Comparison of ENCODE assay signal across 7 cellular contexts in the genomic region with DNA sequence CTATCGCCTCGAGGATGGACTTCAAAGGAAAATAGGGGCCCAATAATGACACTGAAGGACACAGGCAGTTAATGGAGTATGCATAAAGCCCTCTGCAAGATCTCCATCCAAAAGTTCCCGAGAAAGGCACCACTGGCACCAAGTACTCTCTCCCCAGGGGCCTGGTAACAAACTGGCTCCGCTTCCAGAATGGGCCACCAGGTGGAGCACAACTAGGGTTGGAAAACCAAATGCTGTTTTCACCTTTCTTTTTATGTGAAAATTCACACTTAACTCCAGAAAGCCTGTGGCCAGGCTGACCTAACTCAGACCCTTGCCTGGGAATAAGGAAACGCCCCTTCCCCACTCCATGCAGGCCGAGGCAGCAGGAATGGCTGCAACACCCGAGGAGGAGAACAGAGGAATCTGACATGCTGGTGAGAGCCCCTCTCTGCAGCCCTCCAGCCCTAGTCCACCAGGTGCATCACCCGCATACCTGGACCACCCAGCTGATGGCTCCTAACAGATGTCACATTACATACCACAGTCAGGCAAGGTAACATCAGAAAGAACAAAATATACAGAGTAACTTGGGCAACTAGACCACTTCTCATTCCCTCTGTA. TPM values are rescaled to one million over a fixed set of nuclear protein-coding genes. Genes with fewer than 3 reads are reported as not detected.
DNase-seq lines count a peak whose midpoint lies in the region; ATAC-seq, FAIRE-seq and TF ChIP-seq lines count a peak whose summit lies in the region.

No MANE protein-coding gene starts in this region.

- no peaks in the 10 kb centered on the region for H3K27me3 ChIP-seq in HepG2 (ENCODE audit: control insufficient read depth in 1 of 2, insufficient read depth in 2 of 2, low read length in 2 of 2)

- no peak overlapping the region for H3K27ac ChIP-seq in HepG2 (ENCODE audit: extremely low read length, insufficient read depth, low read length)

- no peak overlapping the region for H3K4me2 ChIP-seq in HepG2 (ENCODE audit: low read depth, low read length)

- TF ChIP-seq RAD21 in HepG2 (CRISPR knock-in tag; IDR thresholded peaks at IDR 0.05): 0 out of 2 replicates have a peak, but pooled peaks have one; percentile 28

- POLR2A ChIA-PET in HepG2 (lab: Yijun Ruan, JAX): no interaction called here

- peak; percentile 62 for DNase-seq in NB4 (ENCODE audit: low read depth)
- peak; percentile 70 to 78 for DNase-seq in activated CD4-positive, alpha-beta T cell treated with anti-CD3 and anti-CD28 coated beads for 24 hours (ENCODE audit: low read depth in 2 of 2)
- DNase-seq in choroid plexus epithelial cell (ENCODE audit: low read depth): peak; percentile 65
- DNase-seq in HepG2 (ENCODE audit: low spot score): peak; percentile 10
- peak; percentile 58 for DNase-seq in stimulated activated CD8-positive, alpha-beta memory T cell treated with anti-CD3 and anti-CD28 coated beads, Interleukin-12 subunit alpha, Interleukin-12 subunit beta, amount 100 ng/mL, for 1 hour (ENCODE audit: low read depth)

- CTCF ChIA-PET in HepG2 (lab: Yijun Ruan, JAX; ENCODE audit: low intra/inter-chr PET ratio, low total read pairs): interaction anchor here (1.1 to 2.3 kb wide), 2 partner anchors 255 to 258 kb away, joined by 5 to 16 read pairs; no protein-coding TSS in a partner anchor

- H4K20me1 ChIP-seq in HepG2 (ENCODE audit: insufficient read depth, low read length): peaks cover 15% of the 10 kb centered on the region; the same call in 1 of the 2 replicates

- TF ChIP-seq CTCF in GM12801 (IDR thresholded peaks at IDR 0.05; ENCODE audit: extremely low read depth, insufficient read length) (peak; percentile 51), NB4 (IDR thresholded peaks at IDR 0.05; ENCODE audit: low read depth, low read length) (peak; percentile 87), choroid plexus epithelial cell (conservative IDR thresholded peaks at IDR 0.05; ENCODE audit: low read depth, low read length) (peak; percentile 96), HepG2 (CRISPR knock-in tag; IDR thresholded peaks at IDR 0.05) (peak; percentile 76)

- peak; percentile 77 for ATAC-seq in HepG2
- ATAC-seq in GM21360 (IDR thresholded peaks at IDR 0.05; ENCODE audit: unreplicated experiment): no peak

- BruUV-seq in HepG2 (replicated peaks; lab: Mats Ljungman, UMichigan): no TSS peak

- no peak overlapping the region for H3K9ac ChIP-seq in HepG2 (ENCODE audit: insufficient read depth, low read depth, low read length)

- TF ChIP-seq POLR2A in NB4 (IDR thresholded peaks at IDR 0.05; ENCODE audit: extremely low read depth, insufficient read length) (no peak), HepG2 (IDR thresholded peaks at IDR 0.05; ENCODE audit: insufficient read depth in 1 of 2, low read depth in 2 of 2, low read length in 2 of 2) (no peak)

- no peak overlapping the region for H3K4me3 ChIP-seq in NB4 (ENCODE audit: low read depth, low read length)
- H3K4me3 ChIP-seq in choroid plexus epithelial cell (ENCODE audit: low read depth, low read length): no peak overlapping the region
- H3K4me3 ChIP-seq in HepG2 (replicated peaks in 1 of 3; ENCODE audit: insufficient read depth in 1 of 3, low read depth in 2 of 3, low read length in 3 of 3): no peak overlapping the region

- no peak overlapping the region for H2AFZ ChIP-seq in HepG2 (ENCODE audit: low read length)

- in situ Hi-C loops in HepG2 (cut with HindIII; ENCODE audit: extremely low pct_ligation_motif_present, low pct_unique_long_range_greater_than_20kb): loop anchor here (10.0 kb wide), 1 partner anchor 260 kb away; no protein-coding TSS in a partner anchor

- WGBS in HepG2 (ENCODE audit: low lambda C conversion rate): 43% methylated on average over 7 of the region's 8 CpGs

- intact Hi-C loops in HepG2 (cut with micrococcal nuclease; ENCODE audit: unreplicated experiment): loop anchor here (2.0 kb wide), 2 partner anchors 42 to 258 kb away; a partner anchor contains a TSS

- H3K4me1 ChIP-seq in HepG2 (ENCODE audit: insufficient read depth, low read length): no peaks in the 10 kb centered on the region

- no peaks in the 10 kb centered on the region for H3K9me3 ChIP-seq in HepG2 (ENCODE audit: low read length)

- peak; percentile 40 for FAIRE-seq in HepG2 (lab: Jason Lieb, UNC)

- peaks cover 14% of the 10 kb centered on the region for H3K79me2 ChIP-seq in HepG2 (ENCODE audit: insufficient read depth, low read length)

- TF ChIP-seq EP300 in HepG2 (IDR thresholded peaks at IDR 0.05; ENCODE audit: low read depth in 2 of 2, low read length in 2 of 2) (no peak), HepG2 (CRISPR knock-in tag; IDR thresholded peaks at IDR 0.05; ENCODE audit: borderline replicate concordance) (no peak)

- peaks cover 0 to 3% of the 10 kb centered on the region in 2 experiments; a peak in 3 of 5 replicates for H3K36me3 ChIP-seq in HepG2 (replicated peaks in 1 of 2; ENCODE audit: control insufficient read depth in 1 of 2, insufficient read depth in 2 of 2, low read length in 2 of 2)

TF ChIP-seq in HepG2, 621 proteins besides CTCF, POLR2A, EP300 and RAD21:
- TF ChIP-seq MAZ (IDR thresholded peaks at IDR 0.05; ENCODE audit: borderline replicate concordance, low read depth, low read length) (no peak), MAZ (CRISPR knock-in tag; IDR thresholded peaks at IDR 0.05; ENCODE audit: low read depth) (no peak), ZNF33A (CRISPR knock-in tag; IDR thresholded peaks at IDR 0.05; ENCODE audit: borderline replicate concordance) (no peak), SAP130 (CRISPR knock-in tag; IDR thresholded peaks at IDR 0.05; ENCODE audit: low read depth) (0 out of 2 replicates have a peak, but pooled peaks have one; percentile 12), MXI1 (IDR thresholded peaks at IDR 0.05; ENCODE audit: borderline replicate concordance, low read depth, low read length) (peak; percentile 20; the same call in 1 of the 3 replicates), ZNF660 (CRISPR knock-in tag; IDR thresholded peaks at IDR 0.05; ENCODE audit: borderline replicate concordance, low read depth) (no peak), STAG1 (CRISPR knock-in tag; IDR thresholded peaks at IDR 0.05) (peak; percentile 61), SMC3 (IDR thresholded peaks at IDR 0.05; ENCODE audit: low read length) (peak; percentile 81), RFX3 (CRISPR knock-in tag; IDR thresholded peaks at IDR 0.05) (no peak)
- TF ChIP-seq, protein P1, sequence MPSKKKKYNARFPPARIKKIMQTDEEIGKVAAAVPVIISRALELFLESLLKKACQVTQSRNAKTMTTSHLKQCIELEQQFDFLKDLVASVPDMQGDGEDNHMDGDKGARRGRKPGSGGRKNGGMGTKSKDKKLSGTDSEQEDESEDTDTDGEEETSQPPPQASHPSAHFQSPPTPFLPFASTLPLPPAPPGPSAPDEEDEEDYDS (CRISPR knock-in tag; IDR thresholded peaks at IDR 0.05): no peak

RNA-seq across cellular contexts. Expression of a gene that starts 42.8 kb away (rescaled TPM):
- total RNA-seq in HepG2 (2016; rRNA removed; fragmentation: Illumina TruSeq; extraction: Trizol): 10.2 and 12.4 TPM in 2 replicates
- total RNA-seq in HepG2 (2016; cell fraction: cytosol; rRNA removed; fragmentation: Illumina TruSeq; extraction: Trizol; ENCODE audit: low read depth): 177 and 181 TPM in 2 replicates
- total RNA-seq in HepG2 (2016; cell fraction: insoluble cytoplasmic fraction; rRNA removed; fragmentation: Illumina TruSeq; extraction: Trizol): 8.9 and 16.6 TPM in 2 replicates
- total RNA-seq in HepG2 (2016; cell fraction: membrane; rRNA removed; fragmentation: Illumina TruSeq; extraction: Trizol): 41.6 and 42.6 TPM in 2 replicates
- total RNA-seq in HepG2 (2016; cell fraction: nucleus; rRNA removed; fragmentation: Illumina TruSeq; extraction: Trizol): 13.3 and 18.1 TPM in 2 replicates
- 3.8 and 4.1 TPM in 2 replicates for polyA plus RNA-seq in HepG2 (2011; rRNA removed)
- polyA plus RNA-seq in HepG2 (2011; cell fraction: cytosol; rRNA removed): 4.6 and 6.9 TPM in 2 replicates
- polyA plus RNA-seq in HepG2 (2011; cell fraction: nucleus; rRNA removed): 5.7 and 6.6 TPM in 2 replicates
- polyA plus RNA-seq in HepG2 (2012): 6.8 and 8.3 TPM in 2 replicates
- polyA plus RNA-seq in HepG2 (2016; cell fraction: cytosol; fragmentation: Illumina TruSeq; extraction: Trizol; ENCODE audit: low read depth): 0.67 and 0.97 TPM in 2 replicates
- 8.6 and 9.1 TPM in 2 replicates for polyA plus RNA-seq in HepG2 (2016; cell fraction: insoluble cytoplasmic fraction; fragmentation: Illumina TruSeq; extraction: Trizol; ENCODE audit: low read depth)
- 2.4 and 2.5 TPM in 2 replicates for polyA plus RNA-seq in HepG2 (2016; cell fraction: membrane; fragmentation: Illumina TruSeq; extraction: Trizol; ENCODE audit: low read depth)
- polyA plus RNA-seq in HepG2 (2016; cell fraction: nucleus; fragmentation: Illumina TruSeq; extraction: Trizol; ENCODE audit: insufficient read depth, low read depth): 13.6 and 16.2 TPM in 2 replicates
- polyA minus RNA-seq in HepG2 (2011; rRNA and poly(A)+ RNA removed; ENCODE audit: low replicate concordance): 13.5 and 58.6 TPM in 2 replicates
- polyA minus RNA-seq in HepG2 (2011; cell fraction: cytosol; rRNA and poly(A)+ RNA removed): 18.0 and 25.6 TPM in 2 replicates
- 10.9 and 12.2 TPM in 2 replicates for polyA minus RNA-seq in HepG2 (2011; cell fraction: nucleus; rRNA and poly(A)+ RNA removed)

Comparison
In these comparisons a context has a peak if more than half of its experiments do, and no peak if none do; other contexts are left out.
1. DNase-seq: peak in every context shown above with its lines; median percentile 74 in activated CD4-positive, alpha-beta T cell treated with anti-CD3 and anti-CD28 coated beads for 24 hours; 65 in choroid plexus epithelial cell; 62 in NB4; 58 in stimulated activated CD8-positive, alpha-beta memory T cell treated with anti-CD3 and anti-CD28 coated beads, Interleukin-12 subunit alpha, Interleukin-12 subunit beta, amount 100 ng/mL, for 1 hour; 10 in HepG2.